In the genomic region with DNA sequence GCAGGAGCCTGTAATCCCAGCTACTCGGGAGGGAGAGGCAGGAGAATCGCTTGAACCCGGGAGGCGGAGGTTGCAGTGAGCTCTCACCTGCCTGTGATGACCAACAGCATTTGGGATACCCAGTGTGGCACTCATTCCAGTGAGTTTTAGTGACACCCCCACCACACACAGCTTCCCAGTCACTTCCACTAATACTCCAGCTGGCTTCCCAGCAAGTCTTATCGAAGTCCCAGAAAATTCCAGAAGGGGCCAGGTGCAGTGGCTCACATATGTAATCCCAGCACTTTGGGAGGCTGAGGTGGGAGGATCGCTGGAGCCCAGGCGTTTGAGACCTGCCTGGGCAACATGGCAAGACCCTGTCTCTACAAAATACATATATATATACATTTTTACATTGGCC, we compare ENCODE assay signal across 6 cellular contexts. TPM values are rescaled to one million over a fixed set of nuclear protein-coding genes. Genes with fewer than 3 reads are reported as not detected.
DNase-seq lines count a peak whose midpoint lies in the region; ATAC-seq and TF ChIP-seq lines count a peak whose summit lies in the region.
"Not testable (repeated sequence)": the region's sequence is repeated elsewhere in the genome, so short reads cannot be mapped to it uniquely, and the experiment has no call there.

No MANE protein-coding gene starts in this region.

- ATAC-seq in Panc1 = not testable (repeated sequence)
- peak; percentile 44 for ATAC-seq in omental fat pad (ENCODE audit: low FRiP score)

- BruUV-seq in Panc1 (replicated peaks; lab: Mats Ljungman, UMichigan) = TSS peak; percentile 46

- H3K27me3 ChIP-seq in Panc1 (ENCODE audit: control insufficient read depth, insufficient read depth, low read length) = not testable (repeated sequence)

- in situ Hi-C loops in Panc1 (cut with HindIII; ENCODE audit: low pct_unique_long_range_greater_than_20kb, low sequenced_read_pairs) = not testable (repeated sequence)

- intact Hi-C loops in Panc1 (cut with micrococcal nuclease; ENCODE audit: unreplicated experiment) = not testable (repeated sequence)

- DNase-seq in H4 (ENCODE audit: low spot score) (peak; percentile 1), dedifferentiated amniotic fluid mesenchymal stem cell (ENCODE audit: extremely low spot score) (peak; percentile 8), fibroblast of gingiva (ENCODE audit: low read depth) (peak; percentile 0), islet precursor cell (peak; percentile 20)
- DNase-seq in Panc1 (ENCODE audit: low read depth, low spot score); omental fat pad (ENCODE audit: low spot score): not testable (repeated sequence)

- not testable (repeated sequence) for H3K27ac ChIP-seq in Panc1 (ENCODE audit: low read length)

- not testable (repeated sequence) for H3K4me3 ChIP-seq in Panc1 (ENCODE audit: low read depth in 2 of 2, low read length in 2 of 2)

- H3K9me3 ChIP-seq in Panc1 (ENCODE audit: control insufficient read depth, insufficient read depth, low read depth, low read length) = not testable (repeated sequence)

- not testable (repeated sequence) for H3K36me3 ChIP-seq in Panc1 (ENCODE audit: control insufficient read depth, insufficient read depth, low read length)

- POLR2A ChIA-PET in Panc1 (lab: Charles Lee) = not testable (repeated sequence)

- CTCF ChIA-PET in Panc1 (lab: Charles Lee) = not testable (repeated sequence)

- TF ChIP-seq CTCF in Panc1 (IDR thresholded peaks at IDR 0.05); omental fat pad (IDR thresholded peaks at IDR 0.05): not testable (repeated sequence)

- not testable (repeated sequence) for H3K4me1 ChIP-seq in Panc1 (ENCODE audit: control insufficient read depth, insufficient read depth, low read length)

RNA-seq across cellular contexts. Expression of gene GTF2IRD2B, which starts 25.0 kb away (rescaled TPM):
- 34.4 and 51.9 TPM in 2 replicates for total RNA-seq in H4 (2014; rRNA removed; shearing (Covaris generic))
- total RNA-seq in Panc1 (2021; ENCODE audit: unreplicated experiment) = 44.0 TPM
- 37.3 TPM for polyA plus RNA-seq in Panc1 (2012; ENCODE audit: insufficient read length)
- total RNA-seq in omental fat pad = 10 to 100 TPM; 36.0 to 45.9 (median 40.9) TPM

RNA-seq across cellular contexts. Expression of gene RCC1L, which starts 43.8 kb away (rescaled TPM):
- 62.7 and 73.5 TPM in 2 replicates for total RNA-seq in H4 (2014; rRNA removed; shearing (Covaris generic))
- total RNA-seq in Panc1 (2021; ENCODE audit: unreplicated experiment) = 82.0 TPM
- polyA plus RNA-seq in Panc1 (2012; ENCODE audit: insufficient read length) = 78.0 TPM
- total RNA-seq in omental fat pad = 10 to 100 TPM; 37.0 to 45.7 (median 40.1) TPM
